Comparison of ENCODE assay signal across 1 cellular context in genomic region chr15:76961277-76962010, GRCh38.
TF ChIP-seq lines count a peak whose summit lies in the region.

No MANE protein-coding gene starts in this region.

TF ChIP-seq in GM23338, 12 proteins besides CTCF, POLR2A, EP300 and RAD21:
- TF ChIP-seq EZH2 (IDR thresholded peaks at IDR 0.05; ENCODE audit: low read depth, unreplicated experiment) = no peak
- TF ChIP-seq EZH2phosphoT487 (IDR thresholded peaks at IDR 0.05; ENCODE audit: unreplicated experiment) = no peak
- TF ChIP-seq REST (IDR thresholded peaks at IDR 0.05; ENCODE audit: unreplicated experiment) = no peak
- no peak for TF ChIP-seq STAT1 (IDR thresholded peaks at IDR 0.05; ENCODE audit: unreplicated experiment)
